In the genomic region with DNA sequence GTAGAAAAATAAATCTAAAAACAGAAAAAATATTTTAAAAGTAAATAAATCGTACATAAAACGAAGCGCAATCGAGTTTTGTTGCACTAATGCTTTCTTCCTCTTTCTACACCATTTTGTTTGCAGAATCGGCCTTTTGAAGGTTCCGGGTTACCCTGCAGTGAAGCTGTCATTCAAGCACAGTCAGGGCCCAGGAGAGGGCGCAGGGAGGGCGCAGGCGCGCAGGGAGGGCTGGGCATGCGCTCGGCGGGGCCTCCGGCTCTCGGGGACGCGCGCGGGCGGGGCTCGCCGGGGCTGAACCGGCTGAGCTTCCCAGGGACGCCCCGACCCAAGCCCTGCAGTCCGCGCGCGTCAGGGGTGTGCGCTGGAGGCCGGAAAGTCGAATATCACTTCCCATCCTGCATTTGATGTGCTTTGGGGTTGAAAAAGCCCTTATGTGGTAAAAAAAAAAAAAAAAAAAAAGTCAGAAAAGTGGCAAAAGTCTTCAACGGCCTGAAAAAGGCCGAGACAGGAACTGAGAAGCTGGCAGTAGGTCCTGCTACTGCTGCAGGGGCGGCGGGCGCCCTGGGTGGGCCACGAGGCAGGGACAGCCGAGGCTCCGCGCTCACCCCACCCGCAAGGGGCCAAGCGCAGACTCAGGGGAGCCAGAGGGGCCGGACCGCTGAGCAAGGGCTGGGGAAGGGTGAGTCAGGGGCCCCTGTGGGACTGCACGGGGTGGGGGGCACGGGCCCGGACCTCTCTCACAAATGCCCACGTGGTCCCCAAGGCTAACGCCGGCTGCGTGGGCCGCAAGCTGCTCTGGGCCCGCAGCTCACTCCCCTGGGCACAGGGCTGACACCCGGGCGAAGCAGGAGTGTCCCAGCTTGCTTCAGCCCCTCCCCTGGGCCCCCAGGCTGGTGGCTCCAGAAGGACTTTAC, we compare ENCODE assay signal across 8 cellular contexts. TPM values are rescaled to one million over a fixed set of nuclear protein-coding genes. Genes with fewer than 3 reads are reported as not detected.
DNase-seq lines count a peak whose midpoint lies in the region; ATAC-seq lines count a peak whose summit lies in the region.

No MANE protein-coding gene starts in this region.

- DNase-seq in DMS153 treated with DMSO at 0.1 percent for 48 hours (lab: John Stamatoyannopoulos, UW; ENCODE audit: unreplicated experiment) (peak; percentile 58), SK-N-MC (ENCODE audit: low read depth, low spot score) (peak; percentile 14), glomerular endothelial cell (ENCODE audit: extremely low read depth, low read depth, low spot score) (peak; percentile 27), nucleus accumbens (lab: John Stamatoyannopoulos, UW) (peak; percentile 37 to 95 (median 88)), substantia nigra (lab: John Stamatoyannopoulos, UW) (peak; percentile 43 to 95 (median 88))
- peak; percentile 78 for DNase-seq in Jurkat, Clone E6-1 (ENCODE audit: low read depth, low spot score)

- peaks cover 14% of the 10 kb centered on the region for H3K36me3 Mint-ChIP-seq in activated naive CD4-positive, alpha-beta T cell treated with anti-CD3 and anti-CD28 coated beads, Interleukin-2, amount 50 U/mL, for 24 hours

- H3K4me1 Mint-ChIP-seq in activated naive CD4-positive, alpha-beta T cell treated with anti-CD3 and anti-CD28 coated beads, Interleukin-2, amount 50 U/mL, for 24 hours: peaks cover 19% of the 10 kb centered on the region

- H3K27ac ChIP-seq in SK-N-MC (no peak overlapping the region), substantia nigra (ENCODE audit: low read depth, low read length, poor library complexity, severe bottlenecking) (peak overlapping the region; percentile 93)

- H3K4me3 Mint-ChIP-seq in activated naive CD4-positive, alpha-beta T cell treated with anti-CD3 and anti-CD28 coated beads, Interleukin-2, amount 50 U/mL, for 24 hours: peak overlapping the region; percentile 77

- no peaks in the 10 kb centered on the region for H3K27me3 Mint-ChIP-seq in activated naive CD4-positive, alpha-beta T cell treated with anti-CD3 and anti-CD28 coated beads, Interleukin-2, amount 50 U/mL, for 24 hours

- H3K36me3 ChIP-seq in SK-N-MC (ENCODE audit: insufficient read depth, low read length): no peaks in the 10 kb centered on the region

- peak overlapping the region; percentile 58 for H3K9ac ChIP-seq in SK-N-MC (ENCODE audit: insufficient read length)

- H3K9me3 Mint-ChIP-seq in activated naive CD4-positive, alpha-beta T cell treated with anti-CD3 and anti-CD28 coated beads, Interleukin-2, amount 50 U/mL, for 24 hours: peaks cover 27% of the 10 kb centered on the region

- peak overlapping the region; percentile 45 for H3K4me3 ChIP-seq in Jurkat, Clone E6-1 (ENCODE audit: low read length)
- peak overlapping the region; percentile 62 for H3K4me3 ChIP-seq in SK-N-MC

- no peaks in the 10 kb centered on the region for H3K9me3 ChIP-seq in SK-N-MC (ENCODE audit: low read depth, low read length)

- peak overlapping the region; percentile 81 for H3K27ac Mint-ChIP-seq in activated naive CD4-positive, alpha-beta T cell treated with anti-CD3 and anti-CD28 coated beads, Interleukin-2, amount 50 U/mL, for 24 hours

- ATAC-seq in GM21717 (IDR thresholded peaks at IDR 0.05; ENCODE audit: unreplicated experiment): peak; percentile 87

RNA-seq across cellular contexts. Expression of gene THBS2, which starts 40.5 kb away (rescaled TPM):
- polyA plus RNA-seq in Jurkat, Clone E6-1 (2012; ENCODE audit: insufficient read depth, insufficient read length): not detected
- total RNA-seq in glomerular endothelial cell: 2.6 and 11.1 TPM in 2 replicates

Comparison
In these comparisons a context has a peak if more than half of its experiments do, and no peak if none do; other contexts are left out.
1. DNase-seq: peak in every context shown above with its lines; median percentile 88 in nucleus accumbens; 88 in substantia nigra; 78 in Jurkat, Clone E6-1; 58 in DMS153 treated with DMSO at 0.1 percent for 48 hours; 27 in glomerular endothelial cell; 14 in SK-N-MC.